Comparison of ENCODE assay signal across 28 cellular contexts in genomic region chr6:166565084-166565651, GRCh38. TPM values are rescaled to one million over a fixed set of nuclear protein-coding genes. Genes with fewer than 3 reads are reported as not detected.
A peak's percentile ranks its signal among the peaks of the same experiment; 100 is the strongest.
DNase-seq lines count a peak whose midpoint lies in the region; ATAC-seq, FAIRE-seq and TF ChIP-seq lines count a peak whose summit lies in the region.
"Had no signal": no experiment of that assay in that cellular context is flagged by ENCODE, and none has a peak within 500 bp of the region (broad histone marks: within the 10 kb centered on the region; RNA-seq: fewer than 3 reads in every experiment).

No MANE protein-coding gene starts in this region.

- DNase-seq in H1 (ENCODE audit: low read depth in 1 of 2, low spot score in 2 of 2) (no peak), left ventricle myocardium inferior (peak; percentile 69), neural progenitor cell (ENCODE audit: low spot score) (peak; percentile 14), thoracic aorta (ENCODE audit: low spot score) (no peak), WERI-Rb-1 (no peak), SKM-1 (lab: John Stamatoyannopoulos, UW; ENCODE audit: unreplicated experiment) (no peak), brain microvascular endothelial cell (no peak), T-helper 17 cell (no peak)
- DNase-seq: activated naive CD4-positive, alpha-beta T cell treated with anti-CD3 and anti-CD28 coated beads for 36 hours; activated T-cell treated with anti-CD3 and anti-CD28 coated beads, Interleukin-2, amount 50 U/mL, for 4 hours; Caco-2; dermis blood vessel endothelial cell; DND-41; H7; kidney glomerular epithelial cell; naive thymus-derived CD4-positive, alpha-beta T cell; NCI-H1048; NCI-H187 treated with DMSO at 0.1 percent for 48 hours; NCI-H69; Peyer's patch; stimulated activated CD4-positive, alpha-beta T cell treated with anti-CD3 and anti-CD28 coated beads, Interleukin-12 subunit alpha, Interleukin-12 subunit beta, amount 100 ng/mL, for 4 hours; stimulated activated CD4-positive, alpha-beta T cell treated with anti-CD3 and anti-CD28 coated beads, Interleukin-4, amount 100 ng/mL, for 24 hours; stimulated activated naive B cell treated with anti-CD40 and anti-IgM and Interleukin-4, amounts not matched to agents 10 μg/mL and 1 μg/mL and 100 μg/mL, for 72 hours had no signal

- H3K4me1 ChIP-seq in H1 (replicated peaks in 1 of 4; ENCODE audit: control insufficient read depth in 3 of 4, insufficient read depth in 4 of 4, low read length in 3 of 4) = peaks cover 0 to 12% (median under 1%) of the 10 kb centered on the region in 4 experiments; a peak in 5 of 7 replicates
- H3K4me1 ChIP-seq in left ventricle myocardium inferior = peaks cover 67% of the 10 kb centered on the region
- H3K4me1 ChIP-seq in neural progenitor cell = no peaks in the 10 kb centered on the region
- peaks cover 0 to 14% of the 10 kb centered on the region in 2 donors for H3K4me1 ChIP-seq in thoracic aorta (ENCODE audit: control insufficient read depth in 1 of 2, low read depth in 2 of 2)
- H3K4me1 ChIP-seq: Caco-2, Peyer's patch had no signal

- no peaks in the 10 kb centered on the region for H3F3A ChIP-seq in neural progenitor cell (ENCODE audit: low read depth)

- 0 out of 2 replicates have a peak overlapping the region, but pooled peaks have one; percentile 58 for H4K8ac ChIP-seq in H1 (ENCODE audit: extremely low read depth, insufficient read depth, low read length)

- peaks cover 6% of the 10 kb centered on the region for H3K9me3 Mint-ChIP-seq in neural progenitor cell
- H3K9me3 Mint-ChIP-seq: T-helper 1 cell treated with Interleukin-12 subunit alpha and Interleukin-12 subunit beta and Interleukin-4 antibody, amounts not matched to agents 30 μg/mL and 1 μg/mL, for 36 hours had no signal

- no peak overlapping the region for H4K91ac ChIP-seq in H1 (replicated peaks; ENCODE audit: insufficient read length, low read length)

- H3K27ac Mint-ChIP-seq in neural progenitor cell (no peak overlapping the region), T-helper 17 cell (no peak overlapping the region)
- H3K27ac Mint-ChIP-seq: activated naive CD4-positive, alpha-beta T cell treated with anti-CD3 and anti-CD28 coated beads for 36 hours; naive thymus-derived CD4-positive, alpha-beta T cell; T-helper 1 cell treated with Interleukin-12 subunit alpha and Interleukin-12 subunit beta and Interleukin-4 antibody, amounts not matched to agents 30 μg/mL and 1 μg/mL, for 36 hours had no signal

- H3K36me3 ChIP-seq in H1 (ENCODE audit: control insufficient read depth in 2 of 4, insufficient read depth in 4 of 4, low read length in 3 of 4) (no peaks in the 10 kb centered on the region), left ventricle myocardium inferior (no peaks in the 10 kb centered on the region), neural progenitor cell (no peaks in the 10 kb centered on the region), thoracic aorta (no peaks in the 10 kb centered on the region), WERI-Rb-1 (no peaks in the 10 kb centered on the region), brain microvascular endothelial cell (replicated peaks) (no peaks in the 10 kb centered on the region)
- H3K36me3 ChIP-seq: BLaER1, Peyer's patch, suprapubic skin had no signal

- ATAC-seq in thoracic aorta (ENCODE audit: insufficient number of reproducible peaks, low FRiP score, low read depth) = peak; percentile 33
- no peak for ATAC-seq in T-helper 17 cell
- ATAC-seq: activated T-cell treated with anti-CD3 and anti-CD28 coated beads, Interleukin-2, amount 50 U/mL, for 4 hours; HepG2; naive thymus-derived CD4-positive, alpha-beta T cell; stimulated activated naive B cell treated with anti-CD40 and anti-IgM and Interleukin-4, amounts not matched to agents 10 μg/mL and 1 μg/mL and 100 μg/mL, for 72 hours had no signal

- H2BK120ac ChIP-seq in H1 (replicated peaks; ENCODE audit: low read depth, low read length) = no peak overlapping the region

- no peak overlapping the region for H3K18ac ChIP-seq in H1 (ENCODE audit: extremely low read depth, low read length)

- H3K27me3 Mint-ChIP-seq in neural progenitor cell (ENCODE audit: insufficient read depth, low read depth) = no peaks in the 10 kb centered on the region
- H3K27me3 Mint-ChIP-seq in T-helper 17 cell = no peaks in the 10 kb centered on the region

- no peaks in the 10 kb centered on the region for H3K23me2 ChIP-seq in H1 (ENCODE audit: low read depth, low read length)

- no peak overlapping the region for H3K14ac ChIP-seq in H1 (ENCODE audit: insufficient read length)

- no peak overlapping the region for H3K23ac ChIP-seq in H1 (ENCODE audit: insufficient read length)

- H4K20me1 ChIP-seq in H1 (replicated peaks in 1 of 2; ENCODE audit: control insufficient read depth in 1 of 2, insufficient read depth in 2 of 2, low read length in 2 of 2) (peaks cover 0 to 4% of the 10 kb centered on the region in 2 experiments), neural progenitor cell (ENCODE audit: low read depth) (no peaks in the 10 kb centered on the region)
- H4K20me1 ChIP-seq: BLaER1 had no signal

- peaks cover 14% of the 10 kb centered on the region for H3K36me3 Mint-ChIP-seq in neural progenitor cell
- H3K36me3 Mint-ChIP-seq in T-helper 17 cell (ENCODE audit: low read depth) = no peaks in the 10 kb centered on the region

- no peak for TF ChIP-seq RAD21 in H1 (IDR thresholded peaks at IDR 0.05 in 1 of 2, conservative IDR thresholded peaks at IDR 0.05 in 1 of 2; ENCODE audit: low read depth in 2 of 2, low read length in 2 of 2)

- no peak for TF ChIP-seq POLR2A in H1 (IDR thresholded peaks at IDR 0.05; ENCODE audit: control extremely low read depth in 1 of 2, low read depth in 2 of 2, low read length in 2 of 2)

- H3K4me3 Mint-ChIP-seq in neural progenitor cell (no peak overlapping the region), T-helper 17 cell (no peak overlapping the region)
- H3K4me3 Mint-ChIP-seq: activated naive CD4-positive, alpha-beta T cell treated with anti-CD3 and anti-CD28 coated beads for 36 hours; activated T-cell treated with anti-CD3 and anti-CD28 coated beads, Interleukin-2, amount 50 U/mL, for 4 hours; naive thymus-derived CD4-positive, alpha-beta T cell; stimulated activated naive B cell treated with anti-CD40 and anti-IgM and Interleukin-4, amounts not matched to agents 10 μg/mL and 1 μg/mL and 100 μg/mL, for 72 hours; T-helper 1 cell treated with Interleukin-12 subunit alpha and Interleukin-12 subunit beta and Interleukin-4 antibody, amounts not matched to agents 30 μg/mL and 1 μg/mL, for 36 hours had no signal

- H2AK5ac ChIP-seq in H1 (ENCODE audit: low read depth, low read length) = no peak overlapping the region

- H2BK5ac ChIP-seq in H1 (ENCODE audit: low read depth, low read length) = no peak overlapping the region

- H3K4me1 Mint-ChIP-seq in neural progenitor cell (peaks cover 22% of the 10 kb centered on the region), T-helper 17 cell (peaks cover 3% of the 10 kb centered on the region)
- H3K4me1 Mint-ChIP-seq: naive thymus-derived CD4-positive, alpha-beta T cell; stimulated activated naive B cell treated with anti-CD40 and anti-IgM and Interleukin-4, amounts not matched to agents 10 μg/mL and 1 μg/mL and 100 μg/mL, for 72 hours had no signal

- no peak overlapping the region for H3K27ac ChIP-seq in H1 (ENCODE audit: low read depth, low read length)
- H3K27ac ChIP-seq in left ventricle myocardium inferior (replicated peaks) = peak overlapping the region; percentile 68
- no peak overlapping the region for H3K27ac ChIP-seq in neural progenitor cell
- H3K27ac ChIP-seq in thoracic aorta = peak overlapping the region; percentile 10 to 42
- H3K27ac ChIP-seq in WERI-Rb-1 = no peak overlapping the region
- no peak overlapping the region for H3K27ac ChIP-seq in brain microvascular endothelial cell
- H3K27ac ChIP-seq: BLaER1, parathyroid adenoma, suprapubic skin had no signal

- in situ Hi-C loops in brain microvascular endothelial cell (cut with HindIII; ENCODE audit: low pct_ligation_motif_present, low sequenced_read_pairs) = no loop called here

- no peak overlapping the region; the same call in 1 of the 2 replicates for H2BK12ac ChIP-seq in H1 (ENCODE audit: low read depth, low read length)

- TF ChIP-seq CTCF in H1 (IDR thresholded peaks at IDR 0.05; ENCODE audit: control extremely low read depth in 1 of 3, insufficient read depth in 1 of 3, low read depth in 1 of 3, low read length in 3 of 3) (no peak), left ventricle myocardium inferior (IDR thresholded peaks at IDR 0.05; ENCODE audit: borderline replicate concordance) (no peak), neural progenitor cell (IDR thresholded peaks at IDR 0.05) (no peak), thoracic aorta (IDR thresholded peaks at IDR 0.05) (no peak), WERI-Rb-1 (IDR thresholded peaks at IDR 0.05; ENCODE audit: low read depth, low read length) (no peak), brain microvascular endothelial cell (IDR thresholded peaks at IDR 0.05; ENCODE audit: low read depth, low read length, missing control alignments) (no peak)

- no peak for FAIRE-seq in H1 (lab: Jason Lieb, UNC)
- FAIRE-seq: HepG2 had no signal

- TF ChIP-seq EP300 in H1 (IDR thresholded peaks at IDR 0.05; ENCODE audit: borderline replicate concordance in 1 of 2, low read depth in 2 of 2, low read length in 2 of 2) = no peak

- no peak overlapping the region for H4K5ac ChIP-seq in H1 (ENCODE audit: insufficient read length, low read depth, low read length)

- intact Hi-C loops in left ventricle myocardium inferior (cut with micrococcal nuclease) = no loop called here

- H2BK15ac ChIP-seq in H1 (ENCODE audit: low read length) = peak overlapping the region; percentile 74; the same call in 1 of the 2 replicates

- no peak overlapping the region for H2BK20ac ChIP-seq in H1 (ENCODE audit: low read length)

- 83% methylated on average over 14 of the region's 14 CpGs; no CpG with 5 or more reads in 1 of the 2 experiments for WGBS in H1 (ENCODE audit: extremely low coverage in 1 of 2, insufficient coverage in 1 of 2, insufficient read length in 1 of 2, insufficient replicate concordance in 2 of 2, low coverage in 1 of 2, low lambda C conversion rate in 2 of 2, missing lambda C conversion rate in 1 of 2), 2 experiments

- no peaks in the 10 kb centered on the region for H3K9me3 ChIP-seq in H1 (ENCODE audit: insufficient read depth in 2 of 2, low read depth in 1 of 2, low read length in 1 of 2)
- peaks cover 2% of the 10 kb centered on the region for H3K9me3 ChIP-seq in left ventricle myocardium inferior (replicated peaks)
- H3K9me3 ChIP-seq in neural progenitor cell (ENCODE audit: low read depth) = no peaks in the 10 kb centered on the region
- H3K9me3 ChIP-seq in thoracic aorta = no peaks in the 10 kb centered on the region
- H3K9me3 ChIP-seq in WERI-Rb-1 (ENCODE audit: severe bottlenecking) = no peaks in the 10 kb centered on the region
- H3K9me3 ChIP-seq in T-helper 17 cell (ENCODE audit: control insufficient read depth, low read length, poor library complexity, severe bottlenecking) = no peaks in the 10 kb centered on the region
- H3K9me3 ChIP-seq: BLaER1, Caco-2, Peyer's patch, suprapubic skin had no signal

- CTCF ChIA-PET in H1 (lab: Charles Lee; ENCODE audit: partially characterized antibody) = interaction anchor here (0.6 to 3.5 kb wide), 2 partner anchors 10 to 632 kb away, joined by 3 to 14 read pairs; no protein-coding TSS in a partner anchor

- peaks cover 5% of the 10 kb centered on the region; the same call in 1 of the 2 replicates for H3K79me1 ChIP-seq in H1 (ENCODE audit: low read depth, low read length)

- H3K9ac ChIP-seq in H1 (replicated peaks in 1 of 4; ENCODE audit: extremely low read depth in 1 of 4, low read depth in 3 of 4, low read length in 3 of 4) (no peak overlapping the region), neural progenitor cell (no peak overlapping the region)
- H3K9ac ChIP-seq: BLaER1, parathyroid adenoma had no signal

- H3K79me2 ChIP-seq in H1 (ENCODE audit: control insufficient read depth in 1 of 2, insufficient read depth in 2 of 2, low read length in 2 of 2) = peaks cover 0 to 10% of the 10 kb centered on the region in 2 experiments; a peak in 2 of 4 replicates
- H3K79me2 ChIP-seq in neural progenitor cell (ENCODE audit: low read depth) = no peaks in the 10 kb centered on the region

- POLR2A ChIA-PET in H1 (lab: Charles Lee; ENCODE audit: partially characterized antibody) = interaction anchor here (1.3 kb wide), 1 partner anchor 9 kb away, joined by 3 read pairs; no protein-coding TSS in a partner anchor

- no peak overlapping the region for H3K4ac ChIP-seq in H1 (replicated peaks; ENCODE audit: insufficient read length, low read depth, low read length)

- no peak overlapping the region for H3K56ac ChIP-seq in H1 (replicated peaks; ENCODE audit: insufficient read length, low read depth, low read length)

- H3K4me3 ChIP-seq in H1 (ENCODE audit: extremely low read depth in 1 of 4, insufficient read depth in 2 of 4, low read depth in 3 of 4, low read length in 4 of 4) (no peak overlapping the region), left ventricle myocardium inferior (no peak overlapping the region), neural progenitor cell (no peak overlapping the region), thoracic aorta (no peak overlapping the region), WERI-Rb-1 (ENCODE audit: low read depth, low read length) (no peak overlapping the region), brain microvascular endothelial cell (ENCODE audit: low read depth, low read length) (no peak overlapping the region)
- H3K4me3 ChIP-seq: BLaER1, Peyer's patch, suprapubic skin had no signal

- no peak overlapping the region for H3K4me2 ChIP-seq in H1 (ENCODE audit: insufficient read depth in 1 of 2, low read depth in 2 of 2, low read length in 2 of 2)
- no peak overlapping the region for H3K4me2 ChIP-seq in neural progenitor cell
- H3K4me2 ChIP-seq: BLaER1 had no signal

- H3K27me3 ChIP-seq in H1 (replicated peaks in 1 of 4; ENCODE audit: control insufficient read depth in 3 of 4, extremely low read depth in 1 of 4, insufficient read depth in 3 of 4, low read length in 3 of 4) = no peaks in the 10 kb centered on the region; a peak in 1 of 7 replicates
- no peaks in the 10 kb centered on the region for H3K27me3 ChIP-seq in left ventricle myocardium inferior (ENCODE audit: low read depth)
- H3K27me3 ChIP-seq in neural progenitor cell = no peaks in the 10 kb centered on the region
- no peaks in the 10 kb centered on the region for H3K27me3 ChIP-seq in thoracic aorta (replicated peaks; ENCODE audit: insufficient read depth)
- no peaks in the 10 kb centered on the region for H3K27me3 ChIP-seq in WERI-Rb-1 (ENCODE audit: insufficient read depth, low read depth, severe bottlenecking)
- no peaks in the 10 kb centered on the region for H3K27me3 ChIP-seq in brain microvascular endothelial cell (replicated peaks)
- H3K27me3 ChIP-seq: BLaER1, Peyer's patch, suprapubic skin had no signal

- H2AFZ ChIP-seq in H1 (ENCODE audit: low read length) (no peak overlapping the region), neural progenitor cell (replicated peaks) (no peak overlapping the region)
- H2AFZ ChIP-seq: parathyroid adenoma had no signal

RNA-seq across cellular contexts. Expression of gene RAMACL, which starts 21.3 kb away (rescaled TPM):
- total RNA-seq in H1 (2021; fragmentation: NEBNext Ultra II Directional; extraction: Animal tissue kit (Norgen Biotek cat#: 25700)) = 0.34 and 0.97 TPM in 2 replicates
- 0.23 TPM in 1 of 2 replicates, not detected in the other for polyA plus RNA-seq in H1 (2011; rRNA removed)
- 0.12 TPM for polyA plus RNA-seq in H1 (2011; cell fraction: cytosol; rRNA removed)
- polyA plus RNA-seq in H1 (2011; cell fraction: nucleus; rRNA removed) = 0.30 TPM
- polyA plus RNA-seq in H1 (2012, experiment 1 of 2) = 0.51 to 0.72 TPM (median 0.62 TPM) in 4 replicates
- polyA plus RNA-seq in H1 (2012, experiment 2 of 2) = 0.14 TPM
- 0.16 TPM for polyA plus RNA-seq in H1 (2013, experiment 1 of 2)
- 0.18 TPM for polyA plus RNA-seq in H1 (2013, experiment 2 of 2)
- 2.4 and 2.5 TPM in 2 replicates for polyA minus RNA-seq in H1 (2011; rRNA and poly(A)+ RNA removed)
- polyA minus RNA-seq in H1 (2011; cell fraction: cytosol; rRNA and poly(A)+ RNA removed) = not detected
- 7.8 TPM for polyA minus RNA-seq in H1 (2011; cell fraction: nucleus; rRNA and poly(A)+ RNA removed)
- total RNA-seq in left ventricle myocardium inferior (0.77 TPM), neural progenitor cell (ENCODE audit: low replicate concordance) (0.19 and 0.56 TPM in 2 replicates), thoracic aorta (1 to 10 TPM; 4.6 to 4.7 TPM), T-helper 17 cell (under 1 TPM; 0.44 to 0.82 TPM)
- total RNA-seq: H7 had no signal
- polyA plus RNA-seq: naive thymus-derived CD4-positive, alpha-beta T cell had no signal

Comparison
In these comparisons a context has a peak if more than half of its experiments do, and no peak if none do; other contexts are left out.
1. DNase-seq: peak in left ventricle myocardium inferior (single experiment) and neural progenitor cell (single experiment); none in H1 (0 of 2), thoracic aorta (single experiment), WERI-Rb-1 (single experiment), SKM-1 (single experiment), brain microvascular endothelial cell (single experiment) and T-helper 17 cell (0 of 3).
2. H3K27ac ChIP-seq: peak in left ventricle myocardium inferior (single experiment) and thoracic aorta (2 of 2); none in H1 (single experiment), neural progenitor cell (single experiment), WERI-Rb-1 (single experiment) and brain microvascular endothelial cell (single experiment).